In genomic region chr15:94300612-94301011, GRCh38 we compare ENCODE assay signal across 14 cellular contexts.
"Had no signal": no experiment of that assay in that cellular context is flagged by ENCODE, and none has a peak within 500 bp of the region (broad histone marks: within the 10 kb centered on the region; RNA-seq: fewer than 3 reads in every experiment).

No MANE protein-coding gene starts in this region.

- H3K27ac ChIP-seq: dorsolateral prefrontal cortex, parathyroid adenoma, skin epidermis, tibial nerve, VCaP had no signal

- H3K4me3 Mint-ChIP-seq: activated CD4-positive, alpha-beta T cell treated with anti-CD3 and anti-CD28 coated beads for 36 hours; activated naive CD8-positive, alpha-beta T cell; memory B cell; neural crest cell had no signal

- H3K27ac Mint-ChIP-seq: activated CD4-positive, alpha-beta T cell treated with anti-CD3 and anti-CD28 coated beads for 36 hours; activated naive CD8-positive, alpha-beta T cell; memory B cell had no signal

- H3K4me1 Mint-ChIP-seq: neural crest cell had no signal

- H3K4me1 ChIP-seq: parathyroid adenoma, tibial nerve had no signal

- H3K9me3 ChIP-seq: tibial nerve had no signal

- H3K4me3 ChIP-seq: dorsolateral prefrontal cortex, skin epidermis, tibial nerve had no signal

- H3K36me3 ChIP-seq: tibial nerve had no signal

- ATAC-seq: activated CD4-positive, alpha-beta T cell treated with anti-CD3 and anti-CD28 coated beads for 36 hours had no signal

- H3K27me3 Mint-ChIP-seq: activated CD4-positive, alpha-beta T cell treated with anti-CD3 and anti-CD28 coated beads for 36 hours; activated naive CD8-positive, alpha-beta T cell; memory B cell had no signal

- H3K27me3 ChIP-seq: tibial nerve had no signal

- DNase-seq: activated CD4-positive, alpha-beta T cell treated with anti-CD3 and anti-CD28 coated beads for 36 hours; activated CD8-positive, alpha-beta memory T cell treated with anti-CD3 and anti-CD28 coated beads for 24 hours; activated effector memory CD4-positive, alpha-beta T cell treated with Interleukin-2 at 50 U/mL for 16 hours; aorta; dorsolateral prefrontal cortex; stimulated activated CD4-positive, alpha-beta T cell treated with anti-CD3 and anti-CD28 coated beads, Interleukin-4, amount 100 ng/mL, for 4 hours; T1000 had no signal
